In genomic region chr9:22446950-22447606, GRCh38 we compare ENCODE assay signal across 8 cellular contexts. TPM values are rescaled to one million over a fixed set of nuclear protein-coding genes. Genes with fewer than 3 reads are reported as not detected.
DNase-seq lines count a peak whose midpoint lies in the region; ATAC-seq and TF ChIP-seq lines count a peak whose summit lies in the region.

No MANE protein-coding gene starts in this region.

- DNase-seq in SIG-M5 treated with dmso at 0.1 percent for 504 hours (lab: John Stamatoyannopoulos, UW; ENCODE audit: unreplicated experiment) = peak; percentile 7
- no peak for DNase-seq in SIG-M5 (lab: John Stamatoyannopoulos, UW)
- DNase-seq in NCI-H774 (lab: John Stamatoyannopoulos, UW) = peak; percentile 83
- DNase-seq in amniotic epithelial cell (ENCODE audit: low read depth) = peak; percentile 19
- DNase-seq in right atrium auricular region (ENCODE audit: low spot score) = no peak
- peak; percentile 80 for DNase-seq in posterior vena cava (ENCODE audit: low spot score)
- DNase-seq in KG1 (lab: John Stamatoyannopoulos, UW) = no peak

- peaks cover 0 to 12% of the 10 kb centered on the region in 2 donors for H3K4me1 ChIP-seq in right atrium auricular region

- H3K36me3 ChIP-seq in right atrium auricular region = no peaks in the 10 kb centered on the region

- ATAC-seq in HG03159 (IDR thresholded peaks at IDR 0.05; ENCODE audit: unreplicated experiment) = peak; percentile 85

- H3K4me3 ChIP-seq in right atrium auricular region = peak overlapping the region; percentile 64 to 66

- TF ChIP-seq CTCF in right atrium auricular region (IDR thresholded peaks at IDR 0.05) = peak in 1 of 2 donors; percentile 42

- no peaks in the 10 kb centered on the region for H3K9me3 ChIP-seq in right atrium auricular region

- intact Hi-C loops in posterior vena cava (cut with DNase I) = loop anchor here in 1 of 2 donors (1.0 kb wide), 1 partner anchor 22 kb away; no protein-coding TSS in a partner anchor

- no peaks in the 10 kb centered on the region for H3K27me3 ChIP-seq in right atrium auricular region

- H3K27ac ChIP-seq in right atrium auricular region = peak overlapping the region; percentile 80 to 85

RNA-seq across cellular contexts. Expression of gene DMRTA1, which starts 0.5 kb away (rescaled TPM):
- under 1 TPM; 0.43 to 0.74 TPM for total RNA-seq in right atrium auricular region
- total RNA-seq in posterior vena cava = under 1 TPM; 0.09 to 0.24 TPM

Comparison
In these comparisons a context has a peak if more than half of its experiments do, and no peak if none do; other contexts are left out.
1. DNase-seq: peak in SIG-M5 treated with dmso at 0.1 percent for 504 hours (single experiment), NCI-H774 (single experiment), amniotic epithelial cell (single experiment) and posterior vena cava (single experiment); none in SIG-M5 (single experiment), right atrium auricular region (single experiment) and KG1 (single experiment).